ENCODE assay signal across 8 cellular contexts in genomic region chr10:95430231-95430951, GRCh38.
DNase-seq lines count a peak whose midpoint lies in the region; ATAC-seq and TF ChIP-seq lines count a peak whose summit lies in the region.

No MANE protein-coding gene starts in this region.

- DNase-seq in NCI-H2171 treated with DMSO at 0.1 percent for 48 hours (lab: John Stamatoyannopoulos, UW) (peak; percentile 18), NCI-H2171 (lab: John Stamatoyannopoulos, UW) (no peak), SW480 (ENCODE audit: low spot score) (peak; percentile 71), astrocyte of the cerebellum (ENCODE audit: low read depth) (peak; percentile 37), hippocampal formation (lab: John Stamatoyannopoulos, UW) (peak; percentile 27 to 40), spleen (no peak)

- peaks cover 0 to 26% (median 7%) of the 10 kb centered on the region in 6 donors for H3K4me1 ChIP-seq in spleen

- no peak for TF ChIP-seq EP300 in Ishikawa (IDR thresholded peaks at IDR 0.05; ENCODE audit: borderline replicate concordance)

- TF ChIP-seq POLR2A in spleen (IDR thresholded peaks at IDR 0.05), result no peak

- no peaks in the 10 kb centered on the region for H3K9me3 ChIP-seq in spleen

- peak; percentile 99 for TF ChIP-seq RAD21 in Ishikawa (IDR thresholded peaks at IDR 0.05; ENCODE audit: low read depth)

- peak; percentile 84 for ATAC-seq in GM21723 (IDR thresholded peaks at IDR 0.05; ENCODE audit: unreplicated experiment)

- intact Hi-C loops in spleen (cut with DNase I; ENCODE audit: low total_unique reads), result loop anchor here (5.0 kb wide), 1 partner anchor 172 kb away; no protein-coding TSS in a partner anchor

- 35 to 41% (median 38%) methylated on average over 12 of the region's 12 CpGs for WGBS in spleen, 5 donors

- in situ Hi-C loops in astrocyte of the cerebellum (cut with HindIII; ENCODE audit: low sequenced_read_pairs), result no loop called here

- H3K4me3 ChIP-seq in astrocyte of the cerebellum (ENCODE audit: low read depth, low read length) (no peak overlapping the region), spleen (no peak overlapping the region)

- H3K27ac ChIP-seq in spleen, result no peak overlapping the region

- no peaks in the 10 kb centered on the region for H3K27me3 ChIP-seq in spleen (replicated peaks in 1 of 7)

- H3K36me3 ChIP-seq in spleen, result no peaks in the 10 kb centered on the region

- TF ChIP-seq CTCF in astrocyte of the cerebellum (IDR thresholded peaks at IDR 0.05; ENCODE audit: low read depth, low read length, missing control alignments), result peak; percentile 97
- TF ChIP-seq CTCF in spleen (IDR thresholded peaks at IDR 0.05 in 8 of 11, conservative IDR thresholded peaks at IDR 0.05 in 3 of 11), result peak; percentile 85 to 96 (median 92)

TF ChIP-seq in Ishikawa, 13 proteins besides CTCF, POLR2A, EP300 and RAD21:
- TF ChIP-seq YY1 (IDR thresholded peaks at IDR 0.05; ENCODE audit: low read depth), result peak; percentile 58; the same call in 1 of the 2 replicates
- TF ChIP-seq TEAD4 (IDR thresholded peaks at IDR 0.05), result no peak

Comparison
In these comparisons a context has a peak if more than half of its experiments do, and no peak if none do; other contexts are left out.
1. DNase-seq: peak in NCI-H2171 treated with DMSO at 0.1 percent for 48 hours (single experiment), SW480 (single experiment), astrocyte of the cerebellum (single experiment) and hippocampal formation (2 of 2); none in NCI-H2171 (single experiment) and spleen (single experiment).